In genomic region chr12:132099739-132100138, GRCh38 we compare ENCODE assay signal across 29 cellular contexts.
"Had no signal": no experiment of that assay in that cellular context is flagged by ENCODE, and none has a peak within 500 bp of the region (broad histone marks: within the 10 kb centered on the region; RNA-seq: fewer than 3 reads in every experiment).

No MANE protein-coding gene starts in this region.

- DNase-seq: activated CD4-positive, alpha-beta T cell treated with anti-CD3 and anti-CD28 coated beads for 4 hours; activated CD4-positive, alpha-beta T cell treated with anti-CD3 and anti-CD28 coated beads, Interleukin-2, amount 50 U/mL, for 4 hours; activated CD8-positive, alpha-beta memory T cell treated with anti-CD3 and anti-CD28 coated beads, Interleukin-2, amount 50 U/mL, for 4 hours; activated T-cell treated with anti-CD3 and anti-CD28 coated beads, Interleukin-2, amount 50 U/mL, for 4 hours; anterior cingulate cortex; cerebellar nuclear complex; colonic mucosa; effector CD8-positive, alpha-beta T cell; esophagus squamous epithelium; foreskin melanocyte; kidney glomerular epithelial cell; left lung; mesendoderm; mucosa of descending colon; pancreas; retina; spleen; stimulated activated naive CD4-positive, alpha-beta T cell treated with Interleukin-2 at 50 U/mL for 16 hours; T-cell had no signal

- H3K9me3 ChIP-seq: colonic mucosa, esophagus squamous epithelium, left lung, mucosa of descending colon, neutrophil, pancreas, prostate gland, vagina had no signal

- H3K27me3 ChIP-seq: colonic mucosa, esophagus squamous epithelium, left lung, neutrophil, pancreas, spleen, vagina had no signal

- H3K4me3 Mint-ChIP-seq: activated naive CD8-positive, alpha-beta T cell; activated T-cell treated with anti-CD3 and anti-CD28 coated beads, Interleukin-2, amount 50 U/mL, for 4 hours; natural killer cell treated with Interleukin-12 subunit alpha and Interleukin-12 subunit beta and Interleukin-15 and Interleukin-18, amount 100 ng/mL, for 72 hours; T-cell; T-helper 2 cell treated with Interferon-gamma antibody and Interleukin-4, amounts not matched to agents 5 μg/mL and 100 μg/mL, for 36 hours; type B pancreatic cell had no signal

- H3K27me3 Mint-ChIP-seq: activated naive CD8-positive, alpha-beta T cell; natural killer cell treated with Interleukin-12 subunit alpha and Interleukin-12 subunit beta and Interleukin-15 and Interleukin-18, amount 100 ng/mL, for 72 hours; T-cell; type B pancreatic cell had no signal

- H3K27ac ChIP-seq: colonic mucosa, epithelial cell of prostate, esophagus squamous epithelium, left lung, neutrophil, pancreas, prostate gland, spleen, vagina had no signal

- ATAC-seq: activated T-cell treated with anti-CD3 and anti-CD28 coated beads, Interleukin-2, amount 50 U/mL, for 4 hours; left lung; mucosa of descending colon; natural killer cell treated with Interleukin-12 subunit alpha and Interleukin-12 subunit beta and Interleukin-15 and Interleukin-18, amount 100 ng/mL, for 72 hours; pancreas; T-cell had no signal

- H3K4me3 ChIP-seq: colonic mucosa, esophagus squamous epithelium, left lung, lung, mucosa of descending colon, pancreas, prostate gland, spleen, vagina had no signal

- H3K27ac Mint-ChIP-seq: activated naive CD8-positive, alpha-beta T cell; activated T-helper 2 cell treated with anti-CD3 and anti-CD28 coated beads, Interferon-gamma antibody, Interleukin-2, Interleukin-4, amounts not matched to agents 10 μg/mL and 5 μg/mL and 100 μg/mL, durations not matched to agents 14 hours and 24 hours and 36 hours; natural killer cell treated with Interleukin-12 subunit alpha and Interleukin-12 subunit beta and Interleukin-15 and Interleukin-18, amount 100 ng/mL, for 72 hours; T-cell; T-helper 2 cell treated with Interferon-gamma antibody and Interleukin-4, amounts not matched to agents 5 μg/mL and 100 μg/mL, for 36 hours; type B pancreatic cell had no signal

- H3K9me3 Mint-ChIP-seq: natural killer cell treated with Interleukin-12 subunit alpha and Interleukin-12 subunit beta and Interleukin-15 and Interleukin-18, amount 100 ng/mL, for 72 hours; type B pancreatic cell had no signal

- H3K4me1 ChIP-seq: colonic mucosa, esophagus squamous epithelium, left lung, pancreas, prostate gland, spleen, vagina had no signal
